Comparison of ENCODE assay signal across 9 cellular contexts in genomic region chr15:92801774-92802464, GRCh38.
DNase-seq lines count a peak whose midpoint lies in the region; ATAC-seq, FAIRE-seq and TF ChIP-seq lines count a peak whose summit lies in the region.
"Had no signal": no experiment of that assay in that cellular context is flagged by ENCODE, and none has a peak within 500 bp of the region (broad histone marks: within the 10 kb centered on the region; RNA-seq: fewer than 3 reads in every experiment).

No MANE protein-coding gene starts in this region.

- WGBS in mesendoderm (ENCODE audit: extremely low coverage, insufficient coverage, low lambda C conversion rate): no CpG with 5 or more reads among the region's 5 CpGs
- 60 to 74% (median 71%) methylated on average over 5 of the region's 5 CpGs for WGBS in small intestine, 3 donors

- H4K8ac ChIP-seq in mesendoderm (ENCODE audit: low read depth, low read length): no peak overlapping the region

- H3K9ac ChIP-seq in mesendoderm (ENCODE audit: low read length): no peak overlapping the region

- no peak overlapping the region for H3K23ac ChIP-seq in mesendoderm (ENCODE audit: low read length)

- H3K9me3 ChIP-seq in small intestine (ENCODE audit: control insufficient read depth, low read depth): no peaks in the 10 kb centered on the region

- H3K4me3 ChIP-seq in bronchial epithelial cell (ENCODE audit: low read depth, low read length) (no peak overlapping the region), mesendoderm (ENCODE audit: low read length) (no peak overlapping the region), small intestine (ENCODE audit: low read depth in 1 of 2, low read length in 2 of 2) (no peak overlapping the region)

- H3K56ac ChIP-seq in mesendoderm (ENCODE audit: low read length): peak overlapping the region; percentile 49

- DNase-seq in AG08395 (ENCODE audit: low spot score) (peak; percentile 67), LHCN-M2 (ENCODE audit: low read depth) (peak; percentile 96), bronchial epithelial cell (ENCODE audit: low read depth) (peak; percentile 88), mesendoderm (peak; percentile 46), NCI-H1105 (lab: John Stamatoyannopoulos, UW) (no peak), epidermal melanocyte (ENCODE audit: insufficient read length, low spot score) (no peak), small intestine (no peak)
- DNase-seq: stimulated activated naive CD4-positive, alpha-beta T cell had no signal

- TF ChIP-seq CTCF in bronchial epithelial cell (IDR thresholded peaks at IDR 0.05; ENCODE audit: insufficient read depth, low read length, severe bottlenecking): no peak

- H3K79me1 ChIP-seq in mesendoderm (ENCODE audit: low read length): no peaks in the 10 kb centered on the region

- peak overlapping the region; percentile 51 for H2BK120ac ChIP-seq in mesendoderm (ENCODE audit: low read depth, low read length)

- H3K27ac ChIP-seq in mesendoderm (ENCODE audit: low read depth, low read length) (peak overlapping the region; percentile 19), small intestine (ENCODE audit: low read depth in 1 of 2, low read length in 1 of 2) (peak overlapping the region in 1 of 2 donors; percentile 71)

- no peak overlapping the region for H2BK5ac ChIP-seq in mesendoderm (ENCODE audit: low read length)

- FAIRE-seq in bronchial epithelial cell (lab: Jason Lieb, UNC) (no peak), small intestine (lab: Jason Lieb, UNC) (no peak)

- H3K27me3 ChIP-seq in bronchial epithelial cell (ENCODE audit: control insufficient read depth, insufficient read depth, low read length) (no peaks in the 10 kb centered on the region), mesendoderm (ENCODE audit: insufficient read depth, low read length, poor library complexity) (no peaks in the 10 kb centered on the region), small intestine (ENCODE audit: control insufficient read depth in 2 of 2, insufficient read depth in 2 of 2, low read length in 2 of 2) (no peaks in the 10 kb centered on the region)

- no peaks in the 10 kb centered on the region for H3K36me3 ChIP-seq in bronchial epithelial cell (ENCODE audit: control insufficient read depth, insufficient read depth, low read length)
- H3K36me3 ChIP-seq in mesendoderm (ENCODE audit: control insufficient read depth, insufficient read depth, low read length): no peaks in the 10 kb centered on the region
- no peaks in the 10 kb centered on the region for H3K36me3 ChIP-seq in small intestine (ENCODE audit: control insufficient read depth in 2 of 2, insufficient read depth in 2 of 2, low read length in 2 of 2)

- H3K4me2 ChIP-seq in mesendoderm (ENCODE audit: low read length): no peak overlapping the region

- no peak overlapping the region for H3K4ac ChIP-seq in mesendoderm (ENCODE audit: low read depth, low read length)

- H4K5ac ChIP-seq in mesendoderm (ENCODE audit: low read length): no peak overlapping the region

- H2AK5ac ChIP-seq in mesendoderm (ENCODE audit: low read length): no peak overlapping the region

- no peak for ATAC-seq in HG02763 (IDR thresholded peaks at IDR 0.05; ENCODE audit: unreplicated experiment)

- no peaks in the 10 kb centered on the region for H3K4me1 ChIP-seq in mesendoderm (ENCODE audit: control insufficient read depth, low read depth, low read length)
- peaks cover 0 to 3% of the 10 kb centered on the region in 2 donors for H3K4me1 ChIP-seq in small intestine (ENCODE audit: control insufficient read depth in 2 of 2, insufficient read depth in 1 of 2, low read depth in 1 of 2, low read length in 1 of 2)

- H3K79me2 ChIP-seq in mesendoderm (ENCODE audit: control insufficient read depth, insufficient read depth, low read length): no peaks in the 10 kb centered on the region

- no peak overlapping the region for H3K18ac ChIP-seq in mesendoderm (ENCODE audit: low read length)

- no peak overlapping the region for H2BK15ac ChIP-seq in mesendoderm (replicated peaks; ENCODE audit: low read depth)

Comparison
In these comparisons a context has a peak if more than half of its experiments do, and no peak if none do; other contexts are left out.
1. DNase-seq: peak in AG08395 (single experiment), LHCN-M2 (single experiment), bronchial epithelial cell (single experiment) and mesendoderm (single experiment); none in NCI-H1105 (single experiment), epidermal melanocyte (single experiment) and small intestine (single experiment).